Comparison of ENCODE assay signal across 1 cellular context in genomic region chr1:162578936-162579335, GRCh38.
TF ChIP-seq lines count a peak whose summit lies in the region.

No MANE protein-coding gene starts in this region.

TF ChIP-seq in HEK293, 187 proteins besides CTCF, POLR2A, EP300 and RAD21 (continued from another document):
- 0 out of 2 replicates have a peak, but pooled peaks have one; percentile 53 for TF ChIP-seq PRDM6 (tag by site-specific recombination; IDR thresholded peaks at IDR 0.05)
- TF ChIP-seq MEIS1 (CRISPR knock-in tag; IDR thresholded peaks at IDR 0.05; ENCODE audit: borderline replicate concordance), result no peak
